ENCODE assay signal across 9 cellular contexts in the genomic region with DNA sequence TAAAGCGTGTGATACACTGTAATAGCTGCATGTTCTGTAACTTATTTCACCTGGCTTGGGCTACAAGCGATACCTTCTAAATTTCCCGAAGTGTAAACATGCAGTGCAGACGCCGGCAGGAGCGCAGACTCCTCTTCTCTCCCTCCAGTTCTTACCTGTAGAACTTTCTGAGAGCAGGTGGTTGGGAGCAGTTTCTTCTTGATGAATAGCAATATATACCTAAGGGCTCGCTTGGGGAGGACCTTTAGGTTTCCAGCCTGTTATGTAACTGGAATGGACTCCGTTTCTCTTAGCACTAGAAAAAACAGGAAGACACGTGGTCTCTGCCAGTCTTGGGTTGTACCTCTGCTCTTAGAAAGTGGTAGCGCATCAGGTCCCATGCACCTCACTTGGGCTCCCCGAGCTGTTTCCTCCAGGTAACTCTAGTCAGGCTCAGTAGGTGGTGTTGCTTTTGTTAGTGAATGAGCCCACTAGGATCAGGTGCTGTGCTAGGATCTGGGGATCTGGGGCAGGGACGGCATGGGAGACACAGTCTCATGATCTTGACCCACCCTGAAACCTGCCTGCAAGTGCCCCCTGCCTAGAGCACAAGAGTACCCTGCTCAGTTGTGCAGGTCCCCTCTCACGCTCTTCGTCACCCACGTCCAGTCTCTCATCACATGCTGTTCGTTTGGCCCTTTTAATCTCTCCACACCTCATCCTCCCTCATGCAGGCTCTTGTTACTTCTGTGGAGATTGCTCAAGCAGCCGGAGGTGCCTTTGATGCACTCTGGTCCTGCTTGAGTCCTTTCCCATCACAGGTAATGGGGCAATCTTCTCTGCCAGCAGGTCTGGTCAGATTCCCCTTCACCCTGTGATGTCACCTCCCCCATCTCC. TPM values are rescaled to one million over a fixed set of nuclear protein-coding genes. Genes with fewer than 3 reads are reported as not detected.
DNase-seq lines count a peak whose midpoint lies in the region; ATAC-seq and TF ChIP-seq lines count a peak whose summit lies in the region.
"Had no signal": no experiment of that assay in that cellular context is flagged by ENCODE, and none has a peak within 500 bp of the region (broad histone marks: within the 10 kb centered on the region; RNA-seq: fewer than 3 reads in every experiment).

No MANE protein-coding gene starts in this region.

- H3K4me3 Mint-ChIP-seq in activated T-helper 2 cell treated with anti-CD3 and anti-CD28 coated beads, Interferon-gamma antibody, Interleukin-2, Interleukin-4, amounts not matched to agents 10 μg/mL and 5 μg/mL and 100 μg/mL, durations not matched to agents 14 hours and 24 hours and 36 hours (ENCODE audit: low read depth) = peak overlapping the region; percentile 86
- peak overlapping the region; percentile 92 for H3K4me3 Mint-ChIP-seq in type B pancreatic cell

- intact Hi-C loops in heart right ventricle (cut with DNase I) (loop anchor here in 2 of 10 donors (2.0 to 10.0 kb wide), 2 partner anchors 81 to 83 kb away; partner anchors contain the start of genes NSUN2 (in 2 of the 2) and SRD5A1 (in 2 of the 2)), cardiac septum (cut with DNase I) (no loop called here)
- intact Hi-C loops in activated T-helper 2 cell treated with anti-CD3 and anti-CD28 coated beads, Interferon-gamma antibody, Interleukin-2, Interleukin-4, amounts not matched to agents 10 μg/mL and 5 μg/mL and 100 μg/mL, durations not matched to agents 14 hours and 24 hours and 36 hours (cut with micrococcal nuclease) = no loop called here

- peaks cover 41% of the 10 kb centered on the region for H3K36me3 Mint-ChIP-seq in activated T-helper 2 cell treated with anti-CD3 and anti-CD28 coated beads, Interferon-gamma antibody, Interleukin-2, Interleukin-4, amounts not matched to agents 10 μg/mL and 5 μg/mL and 100 μg/mL, durations not matched to agents 14 hours and 24 hours and 36 hours (ENCODE audit: low read depth)
- peaks cover 4% of the 10 kb centered on the region for H3K36me3 Mint-ChIP-seq in type B pancreatic cell

- H3K27me3 ChIP-seq in heart right ventricle = no peaks in the 10 kb centered on the region
- H3K27me3 ChIP-seq in liver (ENCODE audit: control insufficient read depth in 4 of 4, insufficient read depth in 4 of 4, low read length in 3 of 4) = no peaks in the 10 kb centered on the region

- H3K27ac ChIP-seq in heart right ventricle (peak overlapping the region in 1 of 10 donors; percentile 5), liver (ENCODE audit: low read depth in 1 of 2, low read length in 2 of 2) (peak overlapping the region in 1 of 2 donors; percentile 28)

- H3K9me3 ChIP-seq in heart right ventricle = no peaks in the 10 kb centered on the region
- no peaks in the 10 kb centered on the region for H3K9me3 ChIP-seq in liver (ENCODE audit: control insufficient read depth in 4 of 4, low read length in 3 of 4)

- H3K27me3 Mint-ChIP-seq in activated T-helper 2 cell treated with anti-CD3 and anti-CD28 coated beads, Interferon-gamma antibody, Interleukin-2, Interleukin-4, amounts not matched to agents 10 μg/mL and 5 μg/mL and 100 μg/mL, durations not matched to agents 14 hours and 24 hours and 36 hours (ENCODE audit: low read depth) = no peaks in the 10 kb centered on the region
- H3K27me3 Mint-ChIP-seq in type B pancreatic cell = no peaks in the 10 kb centered on the region

- H3K9me3 Mint-ChIP-seq in activated T-helper 2 cell treated with anti-CD3 and anti-CD28 coated beads, Interferon-gamma antibody, Interleukin-2, Interleukin-4, amounts not matched to agents 10 μg/mL and 5 μg/mL and 100 μg/mL, durations not matched to agents 14 hours and 24 hours and 36 hours = no peaks in the 10 kb centered on the region
- H3K9me3 Mint-ChIP-seq in type B pancreatic cell = no peaks in the 10 kb centered on the region
- H3K9me3 Mint-ChIP-seq: activated naive CD4-positive, alpha-beta T cell treated with anti-CD3 and anti-CD28 coated beads, Interleukin-2, amount 50 U/mL, for 72 hours had no signal

- no peak overlapping the region for H3K27ac Mint-ChIP-seq in activated T-helper 2 cell treated with anti-CD3 and anti-CD28 coated beads, Interferon-gamma antibody, Interleukin-2, Interleukin-4, amounts not matched to agents 10 μg/mL and 5 μg/mL and 100 μg/mL, durations not matched to agents 14 hours and 24 hours and 36 hours
- H3K27ac Mint-ChIP-seq in type B pancreatic cell = peak overlapping the region; percentile 80

- TF ChIP-seq CTCF in heart right ventricle (IDR thresholded peaks at IDR 0.05) (no peak), liver (IDR thresholded peaks at IDR 0.05; ENCODE audit: low read depth, low read length, missing input control) (no peak), type B pancreatic cell (conservative IDR thresholded peaks at IDR 0.05) (no peak)

- H3K4me1 Mint-ChIP-seq in activated T-helper 2 cell treated with anti-CD3 and anti-CD28 coated beads, Interferon-gamma antibody, Interleukin-2, Interleukin-4, amounts not matched to agents 10 μg/mL and 5 μg/mL and 100 μg/mL, durations not matched to agents 14 hours and 24 hours and 36 hours (ENCODE audit: low read depth) = peaks cover 54% of the 10 kb centered on the region
- peaks cover 61% of the 10 kb centered on the region for H3K4me1 Mint-ChIP-seq in type B pancreatic cell (ENCODE audit: unreplicated experiment)

- H3K36me3 ChIP-seq in heart right ventricle (peaks cover 0 to 12% (median 0%) of the 10 kb centered on the region in 9 donors), liver (ENCODE audit: control insufficient read depth in 4 of 4, insufficient read depth in 3 of 4, low read depth in 1 of 4, low read length in 3 of 4) (no peaks in the 10 kb centered on the region)

- H3K9ac ChIP-seq in liver (ENCODE audit: low read depth in 1 of 2, low read length in 2 of 2) = peak overlapping the region in 1 of 2 donors; percentile 71

- peak in 1 of 2 donors; percentile 3 for DNase-seq in heart right ventricle
- DNase-seq in cardiac septum (ENCODE audit: low spot score) = no peak
- no peak for DNase-seq in activated T-helper 2 cell treated with anti-CD3 and anti-CD28 coated beads, Interferon-gamma antibody, Interleukin-2, Interleukin-4, amounts not matched to agents 10 μg/mL and 5 μg/mL and 100 μg/mL, durations not matched to agents 14 hours and 24 hours and 36 hours (ENCODE audit: low spot score)
- peak; percentile 43 for DNase-seq in type B pancreatic cell (ENCODE audit: extremely low spot score, unreplicated experiment)
- no peak for DNase-seq in activated gamma-delta T cell treated with Interleukin-2 at 50 U/mL for 16 hours
- no peak for DNase-seq in SKM-1 (lab: John Stamatoyannopoulos, UW; ENCODE audit: unreplicated experiment)
- no peak for DNase-seq in superior temporal gyrus (ENCODE audit: extremely low spot score)

- no peak for ATAC-seq in heart right ventricle
- ATAC-seq: activated naive CD4-positive, alpha-beta T cell treated with anti-CD3 and anti-CD28 coated beads, Interleukin-2, amount 50 U/mL, for 72 hours had no signal

- TF ChIP-seq RAD21 in liver (IDR thresholded peaks at IDR 0.05) = no peak

- H3K4me3 ChIP-seq in heart right ventricle = peak overlapping the region in 9 of 10 donors; percentile 49 to 69 (median 60)
- H3K4me3 ChIP-seq in liver (ENCODE audit: low read depth in 1 of 3, low read length in 3 of 3) = peak overlapping the region; percentile 61 to 83 (median 71)

- WGBS in heart right ventricle, 2 donors = 50 to 54% methylated on average over 17 of the region's 17 CpGs
- 48% methylated on average over 17 of the region's 17 CpGs for WGBS in liver

- H3K4me1 ChIP-seq in heart right ventricle (peaks cover 5 to 75% (median 67%) of the 10 kb centered on the region in 9 donors), liver (ENCODE audit: control insufficient read depth in 4 of 4, insufficient read depth in 4 of 4, low read length in 3 of 4) (peaks cover 18 to 57% (median 40%) of the 10 kb centered on the region in 4 donors)

TF ChIP-seq in liver, 16 proteins besides CTCF, POLR2A, EP300 and RAD21 (continues in another document):
- TF ChIP-seq, protein P1, sequence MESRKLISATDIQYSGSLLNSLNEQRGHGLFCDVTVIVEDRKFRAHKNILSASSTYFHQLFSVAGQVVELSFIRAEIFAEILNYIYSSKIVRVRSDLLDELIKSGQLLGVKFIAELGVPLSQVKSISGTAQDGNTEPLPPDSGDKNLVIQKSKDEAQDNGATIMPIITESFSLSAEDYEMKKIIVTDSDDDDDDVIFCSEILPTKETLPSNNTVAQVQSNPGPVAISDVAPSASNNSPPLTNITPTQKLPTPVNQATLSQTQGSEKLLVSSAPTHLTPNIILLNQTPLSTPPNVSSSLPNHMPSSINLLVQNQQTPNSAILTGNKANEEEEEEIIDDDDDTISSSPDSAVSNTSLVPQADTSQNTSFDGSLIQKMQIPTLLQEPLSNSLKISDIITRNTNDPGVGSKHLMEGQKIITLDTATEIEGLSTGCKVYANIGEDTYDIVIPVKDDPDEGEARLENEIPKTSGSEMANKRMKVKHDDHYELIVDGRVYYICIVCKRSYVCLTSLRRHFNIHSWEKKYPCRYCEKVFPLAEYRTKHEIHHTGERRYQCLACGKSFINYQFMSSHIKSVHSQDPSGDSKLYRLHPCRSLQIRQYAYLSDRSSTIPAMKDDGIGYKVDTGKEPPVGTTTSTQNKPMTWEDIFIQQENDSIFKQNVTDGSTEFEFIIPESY (IDR thresholded peaks at IDR 0.05) = no peak
- no peak for TF ChIP-seq SP1 (IDR thresholded peaks at IDR 0.05)
- no peak for TF ChIP-seq FOXA1 (IDR thresholded peaks at IDR 0.05)
- no peak for TF ChIP-seq NR2F2 (IDR thresholded peaks at IDR 0.05)
- no peak for TF ChIP-seq HNF4G (IDR thresholded peaks at IDR 0.05)
- no peak for TF ChIP-seq GABPA (IDR thresholded peaks at IDR 0.05 in 1 of 2, conservative IDR thresholded peaks at IDR 0.05 in 1 of 2)

RNA-seq across cellular contexts. Expression of gene TENT4A, which starts 2.8 kb away (rescaled TPM):
- total RNA-seq in heart right ventricle (10 to 100 TPM in 8 of 10 donors, 1 to 10 TPM in 2; 8.8 to 13.7 (median 11.7) TPM), cardiac septum (18.4 TPM), liver (10 to 100 TPM in 1 of 2 donors, 1 to 10 TPM in 1; 8.8 to 15.1 TPM), type B pancreatic cell (ENCODE audit: low replicate concordance) (21.7 and 34.1 TPM in 2 replicates)
- polyA plus RNA-seq in heart right ventricle (1 to 10 TPM; 4.2 to 8.9 TPM), liver (1 to 10 TPM; 3.9 to 7.4 TPM)
- 39.4 and 40.1 TPM in 2 replicates for total RNA-seq in activated T-helper 2 cell treated with anti-CD3 and anti-CD28 coated beads, Interferon-gamma antibody, Interleukin-2, Interleukin-4, amounts not matched to agents 10 μg/mL and 5 μg/mL and 100 μg/mL, durations not matched to agents 14 hours and 24 hours and 36 hours
